Comparison of ENCODE assay signal across 1 cellular context in the genomic region with DNA sequence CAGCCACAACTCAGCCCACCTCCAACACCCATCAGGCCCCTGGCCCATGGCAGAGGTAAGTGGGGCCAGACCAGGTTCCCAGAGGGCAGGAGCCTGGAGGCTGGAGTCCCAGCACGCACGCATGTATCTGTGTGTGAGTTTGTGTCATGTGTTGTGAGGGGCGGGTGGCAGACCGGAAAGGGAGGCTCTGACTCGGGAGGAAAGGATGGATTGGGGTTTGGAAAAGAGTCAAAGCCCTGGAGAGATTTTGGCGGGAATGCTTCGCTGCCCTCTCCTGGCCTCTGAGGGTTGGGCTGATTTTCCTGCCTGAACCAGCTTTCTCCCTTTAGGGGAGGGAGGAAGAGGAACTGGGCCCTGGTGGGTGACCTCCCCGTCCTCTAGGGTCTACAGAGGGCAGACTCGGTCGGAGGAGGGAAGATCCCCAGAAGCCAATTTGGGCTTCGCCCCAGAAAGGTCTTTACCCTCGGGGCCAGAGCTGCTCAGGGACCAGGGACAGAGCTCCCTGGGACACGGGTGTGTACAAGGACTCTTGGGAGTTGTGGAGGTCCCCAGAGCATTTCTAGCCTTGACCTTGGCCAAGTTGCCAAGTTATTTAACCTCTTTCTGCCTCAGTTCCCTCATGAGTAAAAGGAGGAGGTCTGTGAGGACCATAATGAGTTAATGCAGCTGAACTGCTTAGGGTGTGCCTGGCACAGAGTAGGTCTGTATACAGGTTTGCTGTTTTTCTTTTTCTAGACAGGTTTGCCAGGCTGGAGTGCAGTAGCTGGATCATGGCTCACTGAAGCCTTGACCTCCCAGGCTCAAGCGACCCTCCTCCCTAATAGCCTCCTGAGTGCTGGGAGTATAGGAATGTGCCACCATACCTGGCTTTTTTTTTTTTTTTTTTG.
TF ChIP-seq lines count a peak whose summit lies in the region.

No MANE protein-coding gene starts in this region.

TF ChIP-seq in WTC11, 78 proteins besides CTCF, POLR2A, EP300 and RAD21 (continued from another document):
- TF ChIP-seq ERG (CRISPR knock-in tag; IDR thresholded peaks at IDR 0.05): no peak
- TF ChIP-seq SMAD4 (CRISPR knock-in tag; IDR thresholded peaks at IDR 0.05): no peak
- TF ChIP-seq JAZF1 (CRISPR knock-in tag; IDR thresholded peaks at IDR 0.05): no peak
- TF ChIP-seq TCF7 (CRISPR knock-in tag; IDR thresholded peaks at IDR 0.05; ENCODE audit: low read depth): no peak
- peak; percentile 36; the same call in 1 of the 2 replicates for TF ChIP-seq SP1 (CRISPR knock-in tag; conservative IDR thresholded peaks at IDR 0.05)
- TF ChIP-seq, protein P1, sequence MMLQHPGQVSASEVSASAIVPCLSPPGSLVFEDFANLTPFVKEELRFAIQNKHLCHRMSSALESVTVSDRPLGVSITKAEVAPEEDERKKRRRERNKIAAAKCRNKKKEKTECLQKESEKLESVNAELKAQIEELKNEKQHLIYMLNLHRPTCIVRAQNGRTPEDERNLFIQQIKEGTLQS (CRISPR knock-in tag; conservative IDR thresholded peaks at IDR 0.05): no peak
- TF ChIP-seq IRF2 (CRISPR knock-in tag; IDR thresholded peaks at IDR 0.05; ENCODE audit: borderline replicate concordance, low read depth): no peak
- TF ChIP-seq, protein P2, sequence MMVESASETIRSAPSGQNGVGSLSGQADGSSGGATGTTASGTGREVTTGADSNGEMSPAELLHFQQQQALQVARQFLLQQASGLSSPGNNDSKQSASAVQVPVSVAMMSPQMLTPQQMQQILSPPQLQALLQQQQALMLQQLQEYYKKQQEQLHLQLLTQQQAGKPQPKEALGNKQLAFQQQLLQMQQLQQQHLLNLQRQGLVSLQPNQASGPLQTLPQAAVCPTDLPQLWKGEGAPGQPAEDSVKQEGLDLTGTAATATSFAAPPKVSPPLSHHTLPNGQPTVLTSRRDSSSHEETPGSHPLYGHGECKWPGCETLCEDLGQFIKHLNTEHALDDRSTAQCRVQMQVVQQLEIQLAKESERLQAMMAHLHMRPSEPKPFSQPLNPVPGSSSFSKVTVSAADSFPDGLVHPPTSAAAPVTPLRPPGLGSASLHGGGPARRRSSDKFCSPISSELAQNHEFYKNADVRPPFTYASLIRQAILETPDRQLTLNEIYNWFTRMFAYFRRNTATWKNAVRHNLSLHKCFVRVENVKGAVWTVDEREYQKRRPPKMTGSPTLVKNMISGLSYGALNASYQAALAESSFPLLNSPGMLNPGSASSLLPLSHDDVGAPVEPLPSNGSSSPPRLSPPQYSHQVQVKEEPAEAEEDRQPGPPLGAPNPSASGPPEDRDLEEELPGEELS (CRISPR knock-in tag; IDR thresholded peaks at IDR 0.05): no peak
